ENCODE assay signal across 29 cellular contexts in genomic region chr10:91135113-91135512, GRCh38.
"Had no signal": no experiment of that assay in that cellular context is flagged by ENCODE, and none has a peak within 500 bp of the region (broad histone marks: within the 10 kb centered on the region; RNA-seq: fewer than 3 reads in every experiment).

No MANE protein-coding gene starts in this region.

- H3K27me3 ChIP-seq: ascending aorta, cardiac muscle cell had no signal

- H3K36me3 ChIP-seq: ascending aorta, cardiac muscle cell had no signal

- ATAC-seq: activated CD8-positive, alpha-beta T cell treated with anti-CD3 and anti-CD28 coated beads for 36 hours; activated naive CD8-positive, alpha-beta T cell treated with anti-CD3 and anti-CD28 coated beads, Interleukin-2, amount 50 U/mL, for 24 hours; activated T-cell treated with anti-CD3 and anti-CD28 coated beads, Interleukin-2, amount 50 U/mL, for 4 hours; activated T-cell treated with anti-CD3 and anti-CD28 coated beads, Interleukin-2, amount 50 U/mL, for 72 hours; activated T-helper 17 cell treated with anti-CD3 and anti-CD28 coated beads, Interleukin-2, amount 50 U/mL, for 72 hours had no signal

- H3K4me1 ChIP-seq: ascending aorta had no signal

- H3K27ac ChIP-seq: ascending aorta, cardiac muscle cell, VCaP had no signal

- H3K9me3 ChIP-seq: ascending aorta had no signal

- H3K4me3 ChIP-seq: ascending aorta, cardiac muscle cell had no signal

- FAIRE-seq: bronchial epithelial cell, TTC549 had no signal

- DNase-seq: activated B cell treated with CpG ODN at 0.5 μM for 24 hours; activated CD4-positive, alpha-beta memory T cell treated with anti-CD3 and anti-CD28 coated beads for 36 hours; activated CD4-positive, alpha-beta T cell treated with anti-CD3 and anti-CD28 coated beads for 4 hours; activated CD4-positive, alpha-beta T cell treated with anti-CD3 and anti-CD28 coated beads, Interleukin-2, amount 10 ng/mL, durations not matched to agents 24 days and 14 days; activated CD4-positive, alpha-beta T cell treated with anti-CD3 and anti-CD28 coated beads, Interleukin-2, amount 50 U/mL, for 1 hour; activated CD4-positive, alpha-beta T cell treated with anti-CD3 and anti-CD28 coated beads, Interleukin-2, amount 50 U/mL, for 4 hours; activated CD4-positive, CD25-positive, alpha-beta regulatory T cell treated with anti-CD3 and anti-CD28 coated beads, Interleukin-2, amount 50 U/mL, for 72 hours; activated CD8-positive, alpha-beta memory T cell treated with anti-CD3 and anti-CD28 coated beads, Interleukin-2, amount 50 U/mL, for 4 hours; activated CD8-positive, alpha-beta T cell treated with anti-CD3 and anti-CD28 coated beads for 36 hours; activated effector memory CD4-positive, alpha-beta T cell treated with anti-CD3 and anti-CD28 coated beads, Interleukin-2, amount 50 U/mL, for 16 hours; activated naive CD4-positive, alpha-beta T cell treated with anti-CD3 and anti-CD28 coated beads, Interleukin-2, amount 10 ng/mL, durations not matched to agents 7 days and 5 days; activated naive CD4-positive, alpha-beta T cell treated with Interleukin-2 at 50 U/mL for 16 hours; activated naive CD8-positive, alpha-beta T cell treated with anti-CD3 and anti-CD28 coated beads, Interleukin-2, amount 10 ng/mL, durations not matched to agents 7 days and 5 days; activated naive CD8-positive, alpha-beta T cell treated with anti-CD3 and anti-CD28 coated beads, Interleukin-2, amount 50 U/mL, for 24 hours; activated T-cell treated with anti-CD3 and anti-CD28 coated beads for 4 hours; activated T-cell treated with anti-CD3 and anti-CD28 coated beads, Interleukin-2, amount 50 U/mL, for 1 hour; activated T-cell treated with anti-CD3 and anti-CD28 coated beads, Interleukin-2, amount 50 U/mL, for 4 hours; activated T-cell treated with anti-CD3 and anti-CD28 coated beads, Interleukin-2, amount 50 U/mL, for 72 hours; amygdala; caudate nucleus; cerebellar nuclear complex; T-helper 2 cell; T-helper 9 cell had no signal
